ENCODE assay signal across 18 cellular contexts in the genomic region with DNA sequence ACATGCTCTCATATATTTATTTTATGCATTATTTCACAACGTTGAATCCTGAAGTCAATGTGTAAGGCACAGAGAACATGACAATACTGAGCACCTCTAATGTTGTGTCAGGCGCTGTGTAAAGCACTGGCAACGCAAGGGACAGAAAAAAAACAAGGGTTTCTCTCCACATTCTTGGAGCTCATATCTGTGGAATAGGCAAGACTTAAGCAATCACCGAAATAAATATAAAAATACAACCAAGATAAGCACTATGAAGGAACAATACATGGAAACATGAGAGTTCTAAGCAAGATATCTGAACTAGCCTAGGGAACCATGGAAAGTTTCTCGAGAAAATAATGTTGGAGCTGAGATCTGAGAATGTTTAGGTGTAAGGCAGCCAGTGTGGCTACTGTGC.
"Had no signal": no experiment of that assay in that cellular context is flagged by ENCODE, and none has a peak within 500 bp of the region (broad histone marks: within the 10 kb centered on the region; RNA-seq: fewer than 3 reads in every experiment).

No MANE protein-coding gene starts in this region.

- H3K27me3 ChIP-seq: cardiac muscle cell, pancreas, sigmoid colon, stomach had no signal

- H3K9me3 ChIP-seq: pancreas, sigmoid colon, stomach, thoracic aorta had no signal

- H3K4me3 ChIP-seq: cardiac muscle cell, pancreas, sigmoid colon, stomach, thoracic aorta had no signal

- H3K27ac Mint-ChIP-seq: activated naive CD8-positive, alpha-beta T cell; activated T-cell treated with anti-CD3 and anti-CD28 coated beads, Interleukin-2, amount 50 U/mL, for 72 hours; naive thymus-derived CD8-positive, alpha-beta T cell; stimulated activated effector memory CD8-positive, alpha-beta T cell treated with anti-CD3 and anti-CD28 coated beads, Interleukin-12 subunit alpha, Interleukin-12 subunit beta, amount 100 ng/mL, for 72 hours had no signal

- H3K4me3 Mint-ChIP-seq: activated naive CD8-positive, alpha-beta T cell; activated T-cell treated with anti-CD3 and anti-CD28 coated beads, Interleukin-2, amount 50 U/mL, for 72 hours; naive thymus-derived CD8-positive, alpha-beta T cell; stimulated activated effector memory CD8-positive, alpha-beta T cell treated with anti-CD3 and anti-CD28 coated beads, Interleukin-12 subunit alpha, Interleukin-12 subunit beta, amount 100 ng/mL, for 72 hours had no signal

- H3K9me3 Mint-ChIP-seq: activated T-cell treated with anti-CD3 and anti-CD28 coated beads, Interleukin-2, amount 50 U/mL, for 72 hours; naive thymus-derived CD8-positive, alpha-beta T cell had no signal

- ATAC-seq: activated T-cell treated with anti-CD3 and anti-CD28 coated beads, Interleukin-2, amount 50 U/mL, for 72 hours; naive thymus-derived CD8-positive, alpha-beta T cell; pancreas; stimulated activated effector memory CD8-positive, alpha-beta T cell treated with anti-CD3 and anti-CD28 coated beads, Interleukin-12 subunit alpha, Interleukin-12 subunit beta, amount 100 ng/mL, for 72 hours had no signal

- H3K4me1 Mint-ChIP-seq: naive thymus-derived CD8-positive, alpha-beta T cell; stimulated activated effector memory CD8-positive, alpha-beta T cell treated with anti-CD3 and anti-CD28 coated beads, Interleukin-12 subunit alpha, Interleukin-12 subunit beta, amount 100 ng/mL, for 72 hours had no signal

- H3K27ac ChIP-seq: cardiac muscle cell, pancreas, stomach, VCaP had no signal

- H3K36me3 Mint-ChIP-seq: activated naive CD8-positive, alpha-beta T cell; naive thymus-derived CD8-positive, alpha-beta T cell; stimulated activated effector memory CD8-positive, alpha-beta T cell treated with anti-CD3 and anti-CD28 coated beads, Interleukin-12 subunit alpha, Interleukin-12 subunit beta, amount 100 ng/mL, for 72 hours had no signal

- H3K4me1 ChIP-seq: pancreas had no signal

- DNase-seq: activated CD4-positive, alpha-beta T cell treated with anti-CD3 and anti-CD28 coated beads for 1 hour; activated T-cell treated with anti-CD3 and anti-CD28 coated beads, Interleukin-2, amount 50 U/mL, for 72 hours; amniotic stem cell; dermis blood vessel endothelial cell; effector memory CD4-positive, alpha-beta T cell; head of caudate nucleus; mesenchymal stem cell; naive thymus-derived CD8-positive, alpha-beta T cell; pancreas; sigmoid colon; stimulated activated CD4-positive, alpha-beta T cell treated with anti-CD3 and anti-CD28 coated beads, Interleukin-4, amount 100 ng/mL, for 24 hours; stomach; T-helper 2 cell had no signal
